8 cellular contexts compared by ENCODE assay signal in the genomic region with DNA sequence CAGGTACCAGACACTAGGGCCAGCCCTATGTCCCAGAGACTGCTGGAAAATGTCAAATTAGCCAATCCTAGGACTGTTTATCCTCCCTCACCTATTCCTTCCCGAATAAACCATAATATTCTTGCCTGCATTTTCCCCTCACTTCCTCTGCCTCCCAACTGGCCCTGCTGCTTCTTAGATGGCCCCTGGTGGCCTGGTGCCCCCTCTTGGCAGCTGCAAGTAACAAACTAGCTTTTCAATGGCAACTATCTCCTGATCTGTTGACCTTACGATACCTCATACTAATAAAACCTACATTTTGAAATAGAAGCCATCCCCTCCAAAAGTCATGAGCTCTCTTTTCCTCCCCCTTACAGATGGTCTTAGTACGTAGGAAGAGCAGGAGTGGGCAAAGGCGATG.
A peak's percentile ranks its signal among the peaks of the same experiment; 100 is the strongest.
DNase-seq lines count a peak whose midpoint lies in the region; ATAC-seq and TF ChIP-seq lines count a peak whose summit lies in the region.

No MANE protein-coding gene starts in this region.

- TF ChIP-seq POLR2A in tibial nerve (IDR thresholded peaks at IDR 0.05): no peak

- peaks cover 3% of the 10 kb centered on the region; the same call in 1 of the 2 replicates for H4K20me1 ChIP-seq in Karpas-422 (ENCODE audit: insufficient read depth, low read depth, low read length)

- DNase-seq in GM12864 (ENCODE audit: low read depth) (no peak), Karpas-422 (peak; percentile 55), WERI-Rb-1 (peak; percentile 58), mesenteric fat pad (ENCODE audit: low spot score) (peak; percentile 11), tibial nerve (ENCODE audit: low spot score in 2 of 2) (no peak), GM20000 (ENCODE audit: low spot score) (no peak)

- H3K9me2 ChIP-seq in Karpas-422 (replicated peaks; ENCODE audit: insufficient read depth, low read length): no peaks in the 10 kb centered on the region

- H3K27ac ChIP-seq in Karpas-422 (ENCODE audit: low read length) (no peak overlapping the region), WERI-Rb-1 (no peak overlapping the region), tibial nerve (no peak overlapping the region)

- no peaks in the 10 kb centered on the region for H3K9me3 ChIP-seq in Karpas-422 (ENCODE audit: low read length)
- H3K9me3 ChIP-seq in WERI-Rb-1 (ENCODE audit: severe bottlenecking): no peaks in the 10 kb centered on the region
- H3K9me3 ChIP-seq in tibial nerve: no peaks in the 10 kb centered on the region

- H3K4me1 ChIP-seq in Karpas-422 (ENCODE audit: low read length) (peaks cover 9% of the 10 kb centered on the region), tibial nerve (peaks cover 0 to 22% (median 4%) of the 10 kb centered on the region in 4 donors)

- TF ChIP-seq CTCF in GM12864 (IDR thresholded peaks at IDR 0.05; ENCODE audit: low read depth, low read length, missing control alignments) (peak; percentile 51), WERI-Rb-1 (IDR thresholded peaks at IDR 0.05; ENCODE audit: low read depth, low read length) (peak; percentile 77), tibial nerve (IDR thresholded peaks at IDR 0.05) (no peak), GM20000 (IDR thresholded peaks at IDR 0.05; ENCODE audit: extremely low read depth, missing control alignments) (no peak)

- H3K36me3 ChIP-seq in Karpas-422 (ENCODE audit: insufficient read depth, low read length): no peaks in the 10 kb centered on the region
- H3K36me3 ChIP-seq in WERI-Rb-1: no peaks in the 10 kb centered on the region
- no peaks in the 10 kb centered on the region for H3K36me3 ChIP-seq in tibial nerve

- ATAC-seq in HG03565 (IDR thresholded peaks at IDR 0.05; ENCODE audit: unreplicated experiment): no peak
- no peak for ATAC-seq in HG03095 (IDR thresholded peaks at IDR 0.05; ENCODE audit: unreplicated experiment)

- TF ChIP-seq EP300 in tibial nerve (IDR thresholded peaks at IDR 0.05): no peak

- H3K4me2 ChIP-seq in Karpas-422 (ENCODE audit: low read depth, low read length, poor library complexity, severe bottlenecking): no peak overlapping the region

- H3K27me3 ChIP-seq in Karpas-422 (ENCODE audit: low read length) (no peaks in the 10 kb centered on the region), WERI-Rb-1 (ENCODE audit: insufficient read depth, low read depth, severe bottlenecking) (no peaks in the 10 kb centered on the region), tibial nerve (no peaks in the 10 kb centered on the region)

- WGBS in tibial nerve, 2 donors: 76 to 80% methylated on average over 4 of the region's 4 CpGs

- no peaks in the 10 kb centered on the region for H3K79me2 ChIP-seq in Karpas-422 (ENCODE audit: low read length)

- no peak overlapping the region for H2AFZ ChIP-seq in Karpas-422 (ENCODE audit: low read length)

- H3K4me3 ChIP-seq in GM12864 (ENCODE audit: low read depth, low read length): no peak overlapping the region
- no peak overlapping the region for H3K4me3 ChIP-seq in Karpas-422 (ENCODE audit: low read length)
- no peak overlapping the region for H3K4me3 ChIP-seq in WERI-Rb-1 (ENCODE audit: low read depth, low read length)
- no peak overlapping the region for H3K4me3 ChIP-seq in tibial nerve

- no peak overlapping the region for H3K9ac ChIP-seq in Karpas-422 (ENCODE audit: low read length)

Comparison
In these comparisons a context has a peak if more than half of its experiments do, and no peak if none do; other contexts are left out.
1. DNase-seq: peak in Karpas-422 (single experiment), WERI-Rb-1 (single experiment) and mesenteric fat pad (single experiment); none in GM12864 (single experiment), tibial nerve (0 of 2) and GM20000 (single experiment).
2. CTCF ChIP-seq: peak in GM12864 (single experiment) and WERI-Rb-1 (single experiment); none in tibial nerve (0 of 5) and GM20000 (single experiment).